ENCODE assay signal across 1 cellular context in the genomic region with DNA sequence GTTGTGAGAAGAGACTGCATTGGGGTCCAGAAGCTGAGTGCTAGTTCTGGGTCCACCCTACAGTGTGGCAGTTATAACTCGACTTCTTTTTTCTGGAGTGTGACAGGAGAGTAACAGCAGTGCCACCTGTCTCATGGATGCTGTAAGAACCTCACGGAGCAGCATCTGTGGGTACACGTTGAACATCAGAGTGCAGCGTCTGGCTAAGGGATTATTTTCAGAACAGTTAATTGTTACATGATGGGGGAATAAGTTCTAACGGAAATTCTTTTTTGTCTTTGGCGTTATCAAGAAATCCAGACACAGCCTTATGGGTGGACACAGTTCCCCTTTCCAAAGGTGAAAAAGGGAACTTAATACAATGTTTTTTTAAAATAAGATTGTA.
TF ChIP-seq lines count a peak whose summit lies in the region.

No MANE protein-coding gene starts in this region.

TF ChIP-seq in endothelial cell of umbilical vein, 7 proteins besides CTCF, POLR2A, EP300 and RAD21:
- TF ChIP-seq POLR2AphosphoS5 (IDR thresholded peaks at IDR 0.05; ENCODE audit: insufficient read depth, low read depth, low read length) (no peak), GATA2 (IDR thresholded peaks at IDR 0.05; ENCODE audit: insufficient read depth, insufficient read length, low read depth, low read length) (no peak), EZH2 (IDR thresholded peaks at IDR 0.05; ENCODE audit: borderline replicate concordance, low read depth, low read length, severe bottlenecking) (no peak), JUN (IDR thresholded peaks at IDR 0.05; ENCODE audit: borderline replicate concordance, insufficient read depth, insufficient read length, low read depth) (no peak), MYC (IDR thresholded peaks at IDR 0.05; ENCODE audit: low read depth, low read length) (no peak), MAX (IDR thresholded peaks at IDR 0.05; ENCODE audit: insufficient read depth, insufficient read length) (no peak), FOS (IDR thresholded peaks at IDR 0.05; ENCODE audit: borderline replicate concordance, insufficient read depth, low read length) (no peak)
